ENCODE assay signal across 8 cellular contexts in the genomic region with DNA sequence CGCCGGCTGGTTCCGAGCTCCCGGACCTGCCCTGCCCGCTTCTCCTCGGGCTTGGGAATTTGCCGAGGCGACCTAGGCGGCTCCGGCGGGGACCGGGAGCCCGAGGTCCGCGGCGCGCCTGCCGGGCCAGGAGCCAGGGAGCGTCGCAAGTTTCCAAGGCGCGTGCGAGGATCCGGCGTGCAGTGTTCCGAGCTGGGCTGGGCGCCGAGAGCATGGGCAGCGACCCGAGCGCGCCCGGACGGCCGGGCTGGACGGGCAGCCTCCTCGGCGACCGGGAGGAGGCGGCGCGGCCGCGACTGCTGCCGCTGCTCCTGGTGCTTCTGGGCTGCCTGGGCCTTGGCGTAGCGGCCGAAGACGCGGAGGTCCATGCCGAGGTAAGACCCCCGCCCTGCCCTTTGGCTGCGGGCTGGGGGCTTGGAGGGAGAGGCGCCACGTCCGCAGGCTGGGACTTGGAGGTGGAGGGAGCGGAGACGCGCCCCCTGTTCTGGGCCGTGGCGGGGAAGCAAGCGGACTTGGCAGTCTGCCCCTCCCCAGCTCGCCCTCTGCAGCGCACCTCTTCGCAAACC. TPM values are rescaled to one million over a fixed set of nuclear protein-coding genes. Genes with fewer than 3 reads are reported as not detected.
DNase-seq lines count a peak whose midpoint lies in the region; ATAC-seq and TF ChIP-seq lines count a peak whose summit lies in the region.

No MANE protein-coding gene starts in this region.

- H3K4me1 ChIP-seq in body of pancreas (peaks cover 87% of the 10 kb centered on the region), spleen (peaks cover 21 to 89% (median 71%) of the 10 kb centered on the region in 6 donors)

- H3K9me3 ChIP-seq in body of pancreas, result no peaks in the 10 kb centered on the region
- H3K9me3 ChIP-seq in spleen, result no peaks in the 10 kb centered on the region

- no peaks in the 10 kb centered on the region for H3K36me3 ChIP-seq in body of pancreas (replicated peaks in 1 of 2; ENCODE audit: insufficient read depth in 1 of 2, low read depth in 2 of 2)
- H3K36me3 ChIP-seq in spleen, result peaks cover 0 to 9% (median 0%) of the 10 kb centered on the region in 6 donors

- WGBS in body of pancreas, 2 donors, result 0% methylated on average over 3 to 65 of the region's 65 CpGs
- WGBS in spleen, 5 donors, result 0 to 3% (median 1%) methylated on average over 29 to 65 of the region's 65 CpGs

- intact Hi-C loops in body of pancreas (cut with DNase I), result no loop called here
- intact Hi-C loops in spleen (cut with DNase I; ENCODE audit: low total_unique reads), result no loop called here

- H3K4me3 ChIP-seq in body of pancreas, result peak overlapping the region; percentile 43 to 75
- peak overlapping the region; percentile 71 to 91 (median 78) for H3K4me3 ChIP-seq in spleen

- H3K27ac ChIP-seq in body of pancreas (peak overlapping the region; percentile 75 to 94 (median 86)), spleen (peak overlapping the region; percentile 42 to 84 (median 74))

- TF ChIP-seq CTCF in body of pancreas (IDR thresholded peaks at IDR 0.05) (peak in 1 of 7 experiments; percentile 6), spleen (IDR thresholded peaks at IDR 0.05 in 8 of 11, conservative IDR thresholded peaks at IDR 0.05 in 3 of 11) (no peak)

- TF ChIP-seq POLR2A in body of pancreas (IDR thresholded peaks at IDR 0.05) (no peak), spleen (IDR thresholded peaks at IDR 0.05) (no peak)

- no peaks in the 10 kb centered on the region for H3K27me3 ChIP-seq in body of pancreas
- peaks cover 0 to 52% (median 24%) of the 10 kb centered on the region in 7 donors for H3K27me3 ChIP-seq in spleen (replicated peaks in 1 of 7)

- ATAC-seq in GM18868 (IDR thresholded peaks at IDR 0.05; ENCODE audit: unreplicated experiment), result peak; percentile 19
- ATAC-seq in body of pancreas, result peak; percentile 30
- no peak for ATAC-seq in HG02973 (IDR thresholded peaks at IDR 0.05; ENCODE audit: unreplicated experiment)

- DNase-seq in AG08395 (ENCODE audit: low spot score) (peak; percentile 54), NCI-H460 (ENCODE audit: extremely low read depth, low read depth) (peak; percentile 28), body of pancreas (peak; percentile 66 to 71 (median 69)), iPS-NIHi11 (ENCODE audit: low spot score) (peak; percentile 56), spleen (peak; percentile 78)
- no peak for DNase-seq in stimulated activated CD8-positive, alpha-beta memory T cell treated with anti-CD3 and anti-CD28 coated beads, Interleukin-4, amount 100 ng/mL, for 48 hours

RNA-seq across cellular contexts. Expression of gene MMP15, which starts 0.7 kb away (rescaled TPM):
- total RNA-seq in NCI-H460 (2014; rRNA removed; shearing (Covaris generic)), result 4.0 and 4.8 TPM in 2 replicates
- 11.8 and 11.9 TPM in 2 replicates for polyA plus RNA-seq in NCI-H460 (2014; cell fraction: nucleus; rRNA removed)
- total RNA-seq in body of pancreas (10 to 100 TPM; 22.3 to 35.3 TPM), spleen (10 to 100 TPM in 6 of 7 donors, 1 to 10 TPM in 1; 6.5 to 24.2 (median 16.9) TPM)
- polyA plus RNA-seq in spleen, result 1 to 10 TPM; 2.3 to 5.7 (median 2.9) TPM

RNA-seq across cellular contexts. Expression of gene USB1, which starts 25.0 kb away (rescaled TPM):
- total RNA-seq in NCI-H460 (2014; rRNA removed; shearing (Covaris generic)), result 14.2 and 17.5 TPM in 2 replicates
- 32.8 and 51.6 TPM in 2 replicates for polyA plus RNA-seq in NCI-H460 (2014; cell fraction: nucleus; rRNA removed)
- total RNA-seq in body of pancreas, result 10 to 100 TPM; 22.4 to 46.7 TPM
- total RNA-seq in spleen, result 10 to 100 TPM; 35.0 to 78.4 (median 49.5) TPM
- 10 to 100 TPM; 17.7 to 25.4 (median 18.9) TPM for polyA plus RNA-seq in spleen

RNA-seq across cellular contexts. Expression of gene ZNF319, which starts 25.8 kb away (rescaled TPM):
- 5.9 and 7.6 TPM in 2 replicates for total RNA-seq in NCI-H460 (2014; rRNA removed; shearing (Covaris generic))
- 6.2 and 6.7 TPM in 2 replicates for polyA plus RNA-seq in NCI-H460 (2014; cell fraction: nucleus; rRNA removed)
- 1 to 10 TPM; 3.3 to 4.7 TPM for total RNA-seq in body of pancreas
- total RNA-seq in spleen, result 10 to 100 TPM; 13.0 to 23.4 (median 17.4) TPM
- 1 to 10 TPM; 3.0 to 7.6 (median 3.4) TPM for polyA plus RNA-seq in spleen

RNA-seq across cellular contexts. Expression of gene CNGB1, which starts 55.3 kb away (rescaled TPM):
- total RNA-seq in NCI-H460 (2014; rRNA removed; shearing (Covaris generic)), result not detected in 2 replicates
- polyA plus RNA-seq in NCI-H460 (2014; cell fraction: nucleus; rRNA removed), result not detected in 2 replicates
- total RNA-seq in body of pancreas (not detected), spleen (not detected)
- under 1 TPM in 2 of 3 donors, not detected in 1; 0.02 to 0.12 TPM for polyA plus RNA-seq in spleen
